8 cellular contexts compared by ENCODE assay signal in genomic region chr17:81553018-81553615, GRCh38. TPM values are rescaled to one million over a fixed set of nuclear protein-coding genes. Genes with fewer than 3 reads are reported as not detected.
DNase-seq lines count a peak whose midpoint lies in the region; ATAC-seq lines count a peak whose summit lies in the region.

No MANE protein-coding gene starts in this region.

- H3K27ac Mint-ChIP-seq in activated T-helper 2 cell treated with anti-CD3 and anti-CD28 coated beads, Interferon-gamma antibody, Interleukin-2, Interleukin-4, amounts not matched to agents 10 μg/mL and 5 μg/mL and 100 μg/mL, durations not matched to agents 14 hours and 24 hours and 36 hours, result peak overlapping the region; percentile 88

- peak overlapping the region; percentile 87 for H3K4me3 Mint-ChIP-seq in activated T-helper 2 cell treated with anti-CD3 and anti-CD28 coated beads, Interferon-gamma antibody, Interleukin-2, Interleukin-4, amounts not matched to agents 10 μg/mL and 5 μg/mL and 100 μg/mL, durations not matched to agents 14 hours and 24 hours and 36 hours (ENCODE audit: low read depth)

- H4K8ac ChIP-seq in neuronal stem cell (ENCODE audit: low read depth, low read length), result no peak overlapping the region

- peaks cover 16% of the 10 kb centered on the region for H3K79me1 ChIP-seq in neuronal stem cell (ENCODE audit: low read depth, low read length)

- peaks cover 21% of the 10 kb centered on the region for H3K4me1 ChIP-seq in Karpas-422 (ENCODE audit: low read length)
- peaks cover 14 to 17% of the 10 kb centered on the region in 2 donors for H3K4me1 ChIP-seq in neuronal stem cell (ENCODE audit: control insufficient read depth in 2 of 2, insufficient read depth in 1 of 2, low read depth in 1 of 2, low read length in 2 of 2)

- H3K9me3 Mint-ChIP-seq in activated T-helper 2 cell treated with anti-CD3 and anti-CD28 coated beads, Interferon-gamma antibody, Interleukin-2, Interleukin-4, amounts not matched to agents 10 μg/mL and 5 μg/mL and 100 μg/mL, durations not matched to agents 14 hours and 24 hours and 36 hours, result no peaks in the 10 kb centered on the region

- H2AK5ac ChIP-seq in neuronal stem cell (ENCODE audit: low read depth, low read length), result no peak overlapping the region

- DNase-seq in COR-L47 (lab: John Stamatoyannopoulos, UW) (peak; percentile 96), Karpas-422 (peak; percentile 97), RPMI8226 (peak; percentile 92), fibroblast of the conjunctiva (ENCODE audit: low read depth) (peak; percentile 66), neuronal stem cell (ENCODE audit: low spot score) (peak; percentile 72), substantia nigra (lab: John Stamatoyannopoulos, UW) (peak in 30 of 49 donors; percentile 21 to 68 (median 46))
- peak; percentile 68 for DNase-seq in activated T-helper 2 cell treated with anti-CD3 and anti-CD28 coated beads, Interferon-gamma antibody, Interleukin-2, Interleukin-4, amounts not matched to agents 10 μg/mL and 5 μg/mL and 100 μg/mL, durations not matched to agents 14 hours and 24 hours and 36 hours (ENCODE audit: low spot score)

- H3K9me2 ChIP-seq in Karpas-422 (replicated peaks; ENCODE audit: insufficient read depth, low read length), result no peaks in the 10 kb centered on the region

- H4K91ac ChIP-seq in neuronal stem cell (ENCODE audit: low read depth, low read length, poor library complexity), result no peak overlapping the region

- peaks cover 42% of the 10 kb centered on the region for H3K36me3 Mint-ChIP-seq in activated T-helper 2 cell treated with anti-CD3 and anti-CD28 coated beads, Interferon-gamma antibody, Interleukin-2, Interleukin-4, amounts not matched to agents 10 μg/mL and 5 μg/mL and 100 μg/mL, durations not matched to agents 14 hours and 24 hours and 36 hours (ENCODE audit: low read depth)

- no peak overlapping the region for H2BK15ac ChIP-seq in neuronal stem cell (ENCODE audit: low read length)

- peak overlapping the region; percentile 75 for H3K4me2 ChIP-seq in Karpas-422 (ENCODE audit: low read depth, low read length, poor library complexity, severe bottlenecking)
- H3K4me2 ChIP-seq in neuronal stem cell (ENCODE audit: insufficient read depth, low read length, poor library complexity, severe bottlenecking), result peak overlapping the region; percentile 97

- H3K9me3 ChIP-seq in Karpas-422 (ENCODE audit: low read length) (no peaks in the 10 kb centered on the region), neuronal stem cell (replicated peaks in 1 of 2; ENCODE audit: control insufficient read depth in 2 of 2, insufficient read depth in 1 of 2, low read depth in 1 of 2, low read length in 2 of 2) (no peaks in the 10 kb centered on the region)

- H3K4me3 ChIP-seq in Karpas-422 (ENCODE audit: low read length) (peak overlapping the region; percentile 99), neuronal stem cell (ENCODE audit: low read length in 2 of 2) (peak overlapping the region; percentile 96 to 97)

- no peak overlapping the region for H3K14ac ChIP-seq in neuronal stem cell (ENCODE audit: low read length)

- H3K79me2 ChIP-seq in Karpas-422 (ENCODE audit: low read length), result peaks cover 28% of the 10 kb centered on the region

- H3K18ac ChIP-seq in neuronal stem cell (ENCODE audit: low read length), result peak overlapping the region; percentile 40

- H2BK5ac ChIP-seq in neuronal stem cell (ENCODE audit: low read length), result no peak overlapping the region

- H3K27me3 ChIP-seq in Karpas-422 (ENCODE audit: low read length) (no peaks in the 10 kb centered on the region), neuronal stem cell (ENCODE audit: control insufficient read depth in 3 of 3, insufficient read depth in 3 of 3, low read depth in 1 of 3, low read length in 3 of 3) (no peaks in the 10 kb centered on the region)

- intact Hi-C loops in activated T-helper 2 cell treated with anti-CD3 and anti-CD28 coated beads, Interferon-gamma antibody, Interleukin-2, Interleukin-4, amounts not matched to agents 10 μg/mL and 5 μg/mL and 100 μg/mL, durations not matched to agents 14 hours and 24 hours and 36 hours (cut with micrococcal nuclease), result loop anchor here (5.0 kb wide), 1 partner anchor 301 kb away; no protein-coding TSS in a partner anchor

- peaks cover 4% of the 10 kb centered on the region for H4K20me1 ChIP-seq in Karpas-422 (ENCODE audit: insufficient read depth, low read depth, low read length)

- no peak overlapping the region; the same call in 1 of the 2 replicates for H2AFZ ChIP-seq in Karpas-422 (ENCODE audit: low read length)
- peak overlapping the region; percentile 99 for H2AFZ ChIP-seq in neuronal stem cell (ENCODE audit: low read length)

- ATAC-seq in GM21423 (IDR thresholded peaks at IDR 0.05; ENCODE audit: unreplicated experiment), result peak; percentile 35

- H3K9ac ChIP-seq in Karpas-422 (ENCODE audit: low read length) (peak overlapping the region; percentile 93), neuronal stem cell (ENCODE audit: low read depth, low read length, poor library complexity) (peak overlapping the region; percentile 71)

- H2BK12ac ChIP-seq in neuronal stem cell (ENCODE audit: low read length), result no peak overlapping the region

- no peaks in the 10 kb centered on the region for H3K27me3 Mint-ChIP-seq in activated T-helper 2 cell treated with anti-CD3 and anti-CD28 coated beads, Interferon-gamma antibody, Interleukin-2, Interleukin-4, amounts not matched to agents 10 μg/mL and 5 μg/mL and 100 μg/mL, durations not matched to agents 14 hours and 24 hours and 36 hours (ENCODE audit: low read depth)

- H2BK120ac ChIP-seq in neuronal stem cell (ENCODE audit: low read depth, low read length), result no peak overlapping the region

- H3K23ac ChIP-seq in neuronal stem cell (ENCODE audit: low read depth, low read length, poor library complexity), result peak overlapping the region; percentile 97

- WGBS in neuronal stem cell (ENCODE audit: extremely low coverage in 2 of 2, insufficient read length in 2 of 2, insufficient replicate concordance in 1 of 2), 2 donors, result no CpG with 5 or more reads among the region's 19 CpGs

- H3K36me3 ChIP-seq in Karpas-422 (ENCODE audit: insufficient read depth, low read length) (peaks cover 8% of the 10 kb centered on the region; the same call in 1 of the 2 replicates), neuronal stem cell (replicated peaks in 1 of 2; ENCODE audit: control insufficient read depth in 2 of 2, insufficient read depth in 2 of 2, low read length in 2 of 2) (peaks cover 32 to 42% of the 10 kb centered on the region in 2 donors)

- peaks cover 19% of the 10 kb centered on the region for H3K4me1 Mint-ChIP-seq in activated T-helper 2 cell treated with anti-CD3 and anti-CD28 coated beads, Interferon-gamma antibody, Interleukin-2, Interleukin-4, amounts not matched to agents 10 μg/mL and 5 μg/mL and 100 μg/mL, durations not matched to agents 14 hours and 24 hours and 36 hours (ENCODE audit: low read depth)

- H3K27ac ChIP-seq in Karpas-422 (ENCODE audit: low read length), result peak overlapping the region; percentile 74
- H3K27ac ChIP-seq in neuronal stem cell (replicated peaks; ENCODE audit: low read length), result peak overlapping the region; percentile 65
- peak overlapping the region; percentile 81 for H3K27ac ChIP-seq in substantia nigra (ENCODE audit: low read depth, low read length, poor library complexity, severe bottlenecking)

- no peak overlapping the region for H3K4ac ChIP-seq in neuronal stem cell (ENCODE audit: low read length)

RNA-seq across cellular contexts. Expression of gene FAAP100, which starts 1.0 kb away (rescaled TPM):
- 14.8 and 30.9 TPM in 2 replicates for total RNA-seq in Karpas-422 (2014; rRNA removed; shearing (Covaris generic); ENCODE audit: low replicate concordance)
- 61.6 and 64.4 TPM in 2 replicates for total RNA-seq in activated T-helper 2 cell treated with anti-CD3 and anti-CD28 coated beads, Interferon-gamma antibody, Interleukin-2, Interleukin-4, amounts not matched to agents 10 μg/mL and 5 μg/mL and 100 μg/mL, durations not matched to agents 14 hours and 24 hours and 36 hours
- 11.8 TPM for polyA plus RNA-seq in neuronal stem cell (2013, experiment 1 of 2)
- 12.1 TPM for polyA plus RNA-seq in neuronal stem cell (2013, experiment 2 of 2)

RNA-seq across cellular contexts. Expression of gene FSCN2, which starts 24.9 kb away (rescaled TPM):
- total RNA-seq in Karpas-422 (2014; rRNA removed; shearing (Covaris generic); ENCODE audit: low replicate concordance), result 0.63 and 1.2 TPM in 2 replicates
- 1.1 TPM in 2 replicates for total RNA-seq in activated T-helper 2 cell treated with anti-CD3 and anti-CD28 coated beads, Interferon-gamma antibody, Interleukin-2, Interleukin-4, amounts not matched to agents 10 μg/mL and 5 μg/mL and 100 μg/mL, durations not matched to agents 14 hours and 24 hours and 36 hours
- 0.20 TPM for polyA plus RNA-seq in neuronal stem cell (2013, experiment 1 of 2)
- 0.25 TPM for polyA plus RNA-seq in neuronal stem cell (2013, experiment 2 of 2)

RNA-seq across cellular contexts. Expression of gene ACTG1, which starts 40.5 kb away (rescaled TPM):
- 2,634 and 2,913 TPM in 2 replicates for total RNA-seq in Karpas-422 (2014; rRNA removed; shearing (Covaris generic); ENCODE audit: low replicate concordance)
- total RNA-seq in activated T-helper 2 cell treated with anti-CD3 and anti-CD28 coated beads, Interferon-gamma antibody, Interleukin-2, Interleukin-4, amounts not matched to agents 10 μg/mL and 5 μg/mL and 100 μg/mL, durations not matched to agents 14 hours and 24 hours and 36 hours, result 4,152 and 4,174 TPM in 2 replicates
- polyA plus RNA-seq in neuronal stem cell (2013, experiment 1 of 2), result 5,937 TPM
- polyA plus RNA-seq in neuronal stem cell (2013, experiment 2 of 2), result 5,622 TPM

Comparison
In these comparisons a context has a peak if more than half of its experiments do, and no peak if none do; other contexts are left out.
1. Peak in every context shown above with its lines: DNase-seq, ATAC-seq, H3K4me3 ChIP-seq and H3K27ac ChIP-seq.
2. DNase-seq: peak in every context shown above with its lines; median percentile 97 in Karpas-422; 96 in COR-L47; 92 in RPMI8226; 72 in neuronal stem cell; 68 in activated T-helper 2 cell treated with anti-CD3 and anti-CD28 coated beads, Interferon-gamma antibody, Interleukin-2, Interleukin-4, amounts not matched to agents 10 μg/mL and 5 μg/mL and 100 μg/mL, durations not matched to agents 14 hours and 24 hours and 36 hours; 66 in fibroblast of the conjunctiva; 46 in substantia nigra.